24 cellular contexts compared by ENCODE assay signal in genomic region chr10:120541971-120542370, GRCh38.
DNase-seq lines count a peak whose midpoint lies in the region; ATAC-seq, FAIRE-seq and TF ChIP-seq lines count a peak whose summit lies in the region.
"Had no signal": no experiment of that assay in that cellular context is flagged by ENCODE, and none has a peak within 500 bp of the region (broad histone marks: within the 10 kb centered on the region; RNA-seq: fewer than 3 reads in every experiment).

No MANE protein-coding gene starts in this region.

- H4K91ac ChIP-seq in neuronal stem cell (ENCODE audit: low read depth, low read length, poor library complexity), result no peak overlapping the region

- H3K4ac ChIP-seq in neuronal stem cell (ENCODE audit: low read length), result no peak overlapping the region

- H3K4me2 ChIP-seq in neuronal stem cell (ENCODE audit: insufficient read depth, low read length, poor library complexity, severe bottlenecking), result no peak overlapping the region
- H3K4me2 ChIP-seq: A549; BLaER1 treated with 17β-estradiol and CSF1 and Interleukin-3, amounts not matched to agents 10 nM and 100 nM had no signal

- no peak for FAIRE-seq in RCC 7860 (lab: Jason Lieb, UNC)
- FAIRE-seq: A549, GM12892, GM19239, H1 had no signal

- no peak overlapping the region for H2BK5ac ChIP-seq in neuronal stem cell (ENCODE audit: low read length)

- no peaks in the 10 kb centered on the region for H3K27me3 ChIP-seq in neuronal stem cell (ENCODE audit: control insufficient read depth in 3 of 3, insufficient read depth in 3 of 3, low read depth in 1 of 3, low read length in 3 of 3)
- H3K27me3 ChIP-seq: BE2C; BLaER1 treated with 17β-estradiol and CSF1 and Interleukin-3, amounts not matched to agents 10 nM and 100 nM had no signal

- H3K9ac ChIP-seq in neuronal stem cell (ENCODE audit: low read depth, low read length, poor library complexity), result no peak overlapping the region
- H3K9ac ChIP-seq: BLaER1 treated with 17β-estradiol and CSF1 and Interleukin-3, amounts not matched to agents 10 nM and 100 nM; GM23248 had no signal

- CTCF ChIA-PET in HEK293 (lab: Yijun Ruan, JAX), result no interaction called here

- H2AK5ac ChIP-seq in neuronal stem cell (ENCODE audit: low read depth, low read length), result peak overlapping the region; percentile 39

- H2BK120ac ChIP-seq in neuronal stem cell (ENCODE audit: low read depth, low read length), result no peak overlapping the region

- no CpG with 5 or more reads among the region's 4 CpGs for whole genome bisulfite sequencing in neuronal stem cell (ENCODE audit: extremely low coverage in 2 of 2, insufficient read length in 2 of 2, insufficient replicate concordance in 1 of 2), 2 donors

- H2BK12ac ChIP-seq in neuronal stem cell (ENCODE audit: low read length), result no peak overlapping the region

- POLR2A ChIA-PET in HEK293 (lab: Yijun Ruan, JAX), result no interaction called here

- H4K8ac ChIP-seq in neuronal stem cell (ENCODE audit: low read depth, low read length), result no peak overlapping the region

- no peak overlapping the region for H3K23ac ChIP-seq in neuronal stem cell (ENCODE audit: low read depth, low read length, poor library complexity)

- no peak overlapping the region for H3K14ac ChIP-seq in neuronal stem cell (ENCODE audit: low read length)

- H3K4me3 ChIP-seq in HEK293 (ENCODE audit: low read depth, low read length) (no peak overlapping the region), astrocyte of the spinal cord (ENCODE audit: low read depth, low read length) (no peak overlapping the region), neuronal stem cell (ENCODE audit: low read length in 2 of 2) (no peak overlapping the region)
- H3K4me3 ChIP-seq: A549; BLaER1 treated with 17β-estradiol and CSF1 and Interleukin-3, amounts not matched to agents 10 nM and 100 nM; GM23248 had no signal

- H2BK15ac ChIP-seq in neuronal stem cell (ENCODE audit: low read length), result no peak overlapping the region

- H3K18ac ChIP-seq in neuronal stem cell (ENCODE audit: low read length), result peak overlapping the region; percentile 67

- H2AFZ ChIP-seq in neuronal stem cell (ENCODE audit: low read length), result no peak overlapping the region
- H2AFZ ChIP-seq: GM23248 had no signal

- TF ChIP-seq CTCF in HEK293 (tag by site-specific recombination; IDR thresholded peaks at IDR 0.05) (no peak), astrocyte of the spinal cord (IDR thresholded peaks at IDR 0.05; ENCODE audit: low read depth, low read length) (no peak), GM10266 (IDR thresholded peaks at IDR 0.05; ENCODE audit: control insufficient read depth, insufficient read depth, low read depth, missing control alignments) (no peak)

- no peaks in the 10 kb centered on the region for H3K79me1 ChIP-seq in neuronal stem cell (ENCODE audit: low read depth, low read length)

- H3K9me3 ChIP-seq in HEK293 (ENCODE audit: control insufficient read depth, insufficient read depth, low read depth, low read length), result no peaks in the 10 kb centered on the region
- H3K9me3 ChIP-seq in neuronal stem cell (replicated peaks in 1 of 2; ENCODE audit: control insufficient read depth in 2 of 2, insufficient read depth in 1 of 2, low read depth in 1 of 2, low read length in 2 of 2), result no peaks in the 10 kb centered on the region
- H3K9me3 ChIP-seq: A549; BE2C; BLaER1 treated with 17β-estradiol and CSF1 and Interleukin-3, amounts not matched to agents 10 nM and 100 nM had no signal

- H3K36me3 ChIP-seq in HEK293 (ENCODE audit: control insufficient read depth in 2 of 2, insufficient read depth in 1 of 2, low read length in 2 of 2) (no peaks in the 10 kb centered on the region), neuronal stem cell (replicated peaks in 1 of 2; ENCODE audit: control insufficient read depth in 2 of 2, insufficient read depth in 2 of 2, low read length in 2 of 2) (no peaks in the 10 kb centered on the region)
- H3K36me3 ChIP-seq: BE2C; BLaER1 treated with 17β-estradiol and CSF1 and Interleukin-3, amounts not matched to agents 10 nM and 100 nM had no signal

- ATAC-seq in GM19023 (IDR thresholded peaks at IDR 0.05; ENCODE audit: unreplicated experiment), result no peak
- ATAC-seq: A549 had no signal

- in situ Hi-C loops in astrocyte of the spinal cord (cut with HindIII; ENCODE audit: low sequenced_read_pairs), result no loop called here

- H3K27ac ChIP-seq in HEK293 (ENCODE audit: extremely low read depth, low read depth, low read length), result no peak overlapping the region
- no peak overlapping the region for H3K27ac ChIP-seq in neuronal stem cell (replicated peaks; ENCODE audit: low read length)
- H3K27ac ChIP-seq: A549; BLaER1 treated with 17β-estradiol and CSF1 and Interleukin-3, amounts not matched to agents 10 nM and 100 nM; GM23248 had no signal

- peak; percentile 22 for DNase-seq in RCC 7860 (ENCODE audit: low spot score)
- peak; percentile 58 for DNase-seq in astrocyte of the spinal cord (ENCODE audit: low read depth, low spot score)
- no peak for DNase-seq in neuronal stem cell (ENCODE audit: low spot score)
- no peak for DNase-seq in GM10266 (ENCODE audit: extremely low spot score)
- no peak for DNase-seq in CD1c-positive myeloid dendritic cell (ENCODE audit: extremely low spot score)
- DNase-seq: 8988T; ACHN; AML-193; BE2C; Calu3; CD4-positive, alpha-beta memory T cell; COR-L47; DMS53; GF-D8; GM23248; H7; HCEC 1CT had no signal

- no peaks in the 10 kb centered on the region for H3K4me1 ChIP-seq in HEK293 (ENCODE audit: control insufficient read depth, insufficient read depth, low read length)
- H3K4me1 ChIP-seq in neuronal stem cell (ENCODE audit: control insufficient read depth in 2 of 2, insufficient read depth in 1 of 2, low read depth in 1 of 2, low read length in 2 of 2), result peaks cover 0 to 23% of the 10 kb centered on the region in 2 donors
- H3K4me1 ChIP-seq: A549; BE2C; BLaER1 treated with 17β-estradiol and CSF1 and Interleukin-3, amounts not matched to agents 10 nM and 100 nM had no signal

TF ChIP-seq in HEK293, 187 proteins besides CTCF, POLR2A, EP300 and RAD21:
- TF ChIP-seq ZIC2 (tag by site-specific recombination; IDR thresholded peaks at IDR 0.05) (0 out of 2 replicates have a peak, but pooled peaks have one; percentile 13), ZNF664 (tag by site-specific recombination; IDR thresholded peaks at IDR 0.05) (no peak), YY1 (tag by site-specific recombination; IDR thresholded peaks at IDR 0.05) (no peak), SP3 (tag by site-specific recombination; IDR thresholded peaks at IDR 0.05) (no peak), SCRT2 (tag by site-specific recombination; IDR thresholded peaks at IDR 0.05) (no peak)

Comparison
In these comparisons a context has a peak if more than half of its experiments do, and no peak if none do; other contexts are left out.
1. DNase-seq: peak in RCC 7860 (single experiment) and astrocyte of the spinal cord (single experiment); none in neuronal stem cell (single experiment), GM10266 (single experiment) and CD1c-positive myeloid dendritic cell (single experiment).